Comparison of ENCODE assay signal across 19 cellular contexts in genomic region chr11:113176971-113177370, GRCh38.
DNase-seq lines count a peak whose midpoint lies in the region; ATAC-seq and TF ChIP-seq lines count a peak whose summit lies in the region.
"Had no signal": no experiment of that assay in that cellular context is flagged by ENCODE, and none has a peak within 500 bp of the region (broad histone marks: within the 10 kb centered on the region; RNA-seq: fewer than 3 reads in every experiment).

No MANE protein-coding gene starts in this region.

- H3K4me3 Mint-ChIP-seq in mesothelial cell of epicardium = no peak overlapping the region
- H3K4me3 Mint-ChIP-seq: activated CD8-positive, alpha-beta T cell treated with anti-CD3 and anti-CD28 coated beads for 36 hours had no signal

- no peaks in the 10 kb centered on the region for H3K9me3 Mint-ChIP-seq in mesothelial cell of epicardium
- H3K9me3 Mint-ChIP-seq: activated CD8-positive, alpha-beta T cell treated with anti-CD3 and anti-CD28 coated beads for 36 hours had no signal

- no peaks in the 10 kb centered on the region for H3K36me3 Mint-ChIP-seq in mesothelial cell of epicardium

- DNase-seq in AG08396 (ENCODE audit: low spot score) (peak; percentile 30), LHCN-M2 (ENCODE audit: low read depth) (peak; percentile 94), astrocyte of the spinal cord (ENCODE audit: low read depth, low spot score) (peak; percentile 82), iris pigment epithelial cell (ENCODE audit: low read depth) (peak; percentile 97), 8988T (no peak), T-helper 1 cell (no peak), mesothelial cell of epicardium (ENCODE audit: low spot score in 2 of 2, unreplicated experiment in 2 of 2) (no peak)
- DNase-seq: activated CD8-positive, alpha-beta T cell treated with anti-CD3 and anti-CD28 coated beads for 36 hours; activated effector memory CD4-positive, alpha-beta T cell treated with Interleukin-2 at 50 U/mL for 16 hours; central memory CD4-positive, alpha-beta T cell; DMS153; IMR-90; midbrain; NCI-H510A treated with DMSO at 0.1 percent for 48 hours; stimulated activated CD4-positive, alpha-beta T cell treated with anti-CD3 and anti-CD28 coated beads, Interleukin-12 subunit alpha, Interleukin-12 subunit beta, amount 100 ng/mL, for 4 hours had no signal

- peaks cover 32% of the 10 kb centered on the region for H3K4me1 Mint-ChIP-seq in mesothelial cell of epicardium

- no peak overlapping the region for H3K4me3 ChIP-seq in astrocyte of the spinal cord (ENCODE audit: low read depth, low read length)
- H3K4me3 ChIP-seq: GM12878, thoracic aorta had no signal

- H3K27ac Mint-ChIP-seq in mesothelial cell of epicardium = no peak overlapping the region
- H3K27ac Mint-ChIP-seq: activated CD8-positive, alpha-beta T cell treated with anti-CD3 and anti-CD28 coated beads for 36 hours had no signal

- H3K27me3 Mint-ChIP-seq in mesothelial cell of epicardium (ENCODE audit: low read depth) = no peaks in the 10 kb centered on the region

- no peak for ATAC-seq in GM21423 (IDR thresholded peaks at IDR 0.05; ENCODE audit: unreplicated experiment)
- ATAC-seq: activated CD8-positive, alpha-beta T cell treated with anti-CD3 and anti-CD28 coated beads for 36 hours; GM12878; Panc1 had no signal

- no peak for TF ChIP-seq CTCF in astrocyte of the spinal cord (IDR thresholded peaks at IDR 0.05; ENCODE audit: low read depth, low read length)
- TF ChIP-seq CTCF in mesothelial cell of epicardium (IDR thresholded peaks at IDR 0.05; ENCODE audit: unreplicated experiment) = no peak

- in situ Hi-C loops in astrocyte of the spinal cord (cut with HindIII; ENCODE audit: low sequenced_read_pairs) = no loop called here

Comparison
In these comparisons a context has a peak if more than half of its experiments do, and no peak if none do; other contexts are left out.
1. DNase-seq: peak in AG08396 (single experiment), LHCN-M2 (single experiment), astrocyte of the spinal cord (single experiment) and iris pigment epithelial cell (single experiment); none in 8988T (single experiment), T-helper 1 cell (0 of 5) and mesothelial cell of epicardium (0 of 2).